In genomic region chr13:110138009-110138699, GRCh38 we compare ENCODE assay signal across 8 cellular contexts.
DNase-seq lines count a peak whose midpoint lies in the region; ATAC-seq, FAIRE-seq and TF ChIP-seq lines count a peak whose summit lies in the region.

No MANE protein-coding gene starts in this region.

- H3K27me3 ChIP-seq in WERI-Rb-1 (ENCODE audit: insufficient read depth, low read depth, severe bottlenecking) (no peaks in the 10 kb centered on the region), kidney epithelial cell (ENCODE audit: control insufficient read depth, insufficient read depth, low read length) (no peaks in the 10 kb centered on the region)

- ATAC-seq in HG02642 (IDR thresholded peaks at IDR 0.05; ENCODE audit: poor library complexity, unreplicated experiment), result peak; percentile 67

- DNase-seq in GM12892 (ENCODE audit: insufficient read length) (peak; percentile 29), NCI-H1105 (lab: John Stamatoyannopoulos, UW) (peak; percentile 68), WERI-Rb-1 (peak; percentile 82), cardiac fibroblast (ENCODE audit: low read depth in 2 of 2) (peak; percentile 56 to 83), kidney epithelial cell (ENCODE audit: low read depth) (peak; percentile 56), D721Med (ENCODE audit: insufficient read length, low spot score) (no peak)
- DNase-seq in stimulated activated CD4-positive, alpha-beta T cell treated with anti-CD3 and anti-CD28 coated beads, Interleukin-15, amount 100 ng/mL, for 1 hour (ENCODE audit: low read depth in 1 of 2, low spot score in 1 of 2), result peak; percentile 12 to 60

- no peak for TF ChIP-seq POLR2A in GM12892 (IDR thresholded peaks at IDR 0.05; ENCODE audit: low read depth, low read length)

- peak overlapping the region; percentile 50 for H3K27ac ChIP-seq in WERI-Rb-1

- FAIRE-seq in GM12892 (lab: Jason Lieb, UNC), result peak; percentile 71
- no peak for FAIRE-seq in D721Med (lab: Jason Lieb, UNC)

- peak overlapping the region; percentile 74 for H3K4me3 ChIP-seq in WERI-Rb-1 (ENCODE audit: low read depth, low read length)
- peak overlapping the region; percentile 54 to 66 for H3K4me3 ChIP-seq in cardiac fibroblast (replicated peaks in 1 of 2; ENCODE audit: low read depth in 2 of 2, low read length in 2 of 2)
- peak overlapping the region; percentile 53 for H3K4me3 ChIP-seq in kidney epithelial cell (ENCODE audit: low read depth, low read length)

- no peaks in the 10 kb centered on the region for H3K36me3 ChIP-seq in WERI-Rb-1
- H3K36me3 ChIP-seq in kidney epithelial cell (ENCODE audit: control insufficient read depth, insufficient read depth, low read length), result no peaks in the 10 kb centered on the region

- peak; percentile 48; the same call in 1 of the 2 replicates for TF ChIP-seq CTCF in WERI-Rb-1 (IDR thresholded peaks at IDR 0.05; ENCODE audit: low read depth, low read length)
- TF ChIP-seq CTCF in cardiac fibroblast (IDR thresholded peaks at IDR 0.05; ENCODE audit: low read depth, low read length), result no peak
- TF ChIP-seq CTCF in kidney epithelial cell (IDR thresholded peaks at IDR 0.05; ENCODE audit: insufficient read depth, low read length, poor library complexity, severe bottlenecking), result no peak
- TF ChIP-seq CTCF in D721Med (IDR thresholded peaks at IDR 0.05; ENCODE audit: insufficient read depth, missing control alignments), result no peak

- no peaks in the 10 kb centered on the region for H3K9me3 ChIP-seq in WERI-Rb-1 (ENCODE audit: severe bottlenecking)
